8 cellular contexts compared by ENCODE assay signal in the genomic region with DNA sequence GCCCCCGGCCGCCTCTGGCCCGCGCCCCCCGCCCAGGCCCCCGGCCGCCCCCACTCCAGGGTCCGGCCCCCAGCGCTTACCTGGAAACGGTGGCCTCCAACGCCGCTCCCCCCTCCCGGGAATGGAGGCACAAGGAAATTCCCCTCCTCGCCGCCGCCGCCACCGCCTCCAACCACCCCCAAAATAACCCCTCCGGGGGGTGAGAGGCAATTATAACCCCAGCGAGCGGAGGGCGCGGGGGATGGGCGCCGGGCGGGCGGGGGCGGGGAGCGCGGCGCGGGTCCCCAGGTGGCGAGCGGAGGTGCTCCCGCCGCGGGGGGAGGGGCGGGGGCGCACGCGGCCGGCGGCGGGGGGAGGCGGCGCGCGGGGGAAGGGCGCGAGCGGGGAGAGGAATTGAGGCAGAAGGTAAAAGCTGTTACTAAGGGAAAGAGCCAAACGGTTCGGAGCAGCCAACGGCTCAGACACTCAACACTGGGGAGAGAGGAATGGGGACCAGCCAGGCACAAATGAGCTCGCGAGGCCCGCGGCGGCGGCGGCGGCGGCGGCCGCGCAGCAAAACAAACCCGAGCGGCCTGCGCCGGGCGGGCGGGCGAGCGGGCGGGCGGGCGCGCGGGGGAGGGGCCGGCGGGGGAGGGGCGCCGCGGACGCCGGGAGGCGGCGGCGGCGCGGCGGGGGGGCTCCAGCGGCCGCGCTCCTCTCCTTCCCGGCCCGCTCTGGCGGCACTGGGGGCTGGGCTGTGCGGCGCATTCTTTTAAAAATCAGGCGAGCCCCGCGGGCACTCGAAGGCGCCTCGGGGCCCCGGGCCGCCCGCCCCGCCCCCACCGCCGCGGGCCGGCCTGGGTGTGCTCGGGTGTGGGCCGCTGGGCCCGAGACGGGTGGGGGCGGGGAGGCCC. TPM values are rescaled to one million over a fixed set of nuclear protein-coding genes. Genes with fewer than 3 reads are reported as not detected.
DNase-seq lines count a peak whose midpoint lies in the region; ATAC-seq and TF ChIP-seq lines count a peak whose summit lies in the region.

A gene (minus strand): TSS at position 442 of the 893 bp plus-strand sequence. CDS start 132,505 bp downstream, outside the sequence.

- POLR2A ChIA-PET in AG04449 (lab: Yijun Ruan, JAX), result interaction anchor here (0.7 to 2.5 kb wide), 3 partner anchors 9 to 163 kb away, joined by 3 to 11 read pairs (median 3); no protein-coding TSS in a partner anchor

- ATAC-seq in GM18907 (IDR thresholded peaks at IDR 0.05; ENCODE audit: unreplicated experiment), result peak; percentile 55
- ATAC-seq in HG03159 (IDR thresholded peaks at IDR 0.05; ENCODE audit: unreplicated experiment), result peak; percentile 49

- CTCF ChIA-PET in AG04449 (lab: Yijun Ruan, JAX), result interaction anchor here (1.1 to 2.3 kb wide), 4 partner anchors 147 to 1188 kb away, joined by 3 to 5 read pairs (median 5); no protein-coding TSS in a partner anchor

- H3K4me1 Mint-ChIP-seq in immature natural killer cell, result peaks cover 69 to 75% of the 10 kb centered on the region in 2 donors

- no peaks in the 10 kb centered on the region for H3K9me3 Mint-ChIP-seq in immature natural killer cell

- H3K27ac Mint-ChIP-seq in immature natural killer cell, result peak within 1 kb of the TSS; percentile 90 to 99 (median 98)

- H3K27ac ChIP-seq in caudate nucleus (ENCODE audit: low read depth, low read length), result peak within 1 kb of the TSS; percentile 93

- H3K4me3 Mint-ChIP-seq in immature natural killer cell, result peak within 1 kb of the TSS; percentile 91 to 100 (median 97)

- DNase-seq in AG04449 (ENCODE audit: low read depth, low spot score), result peak; percentile 57
- DNase-seq in NCI-H226, result peak; percentile 80
- DNase-seq in activated CD4-positive, CD25-positive, alpha-beta regulatory T cell (lab: John Stamatoyannopoulos, UW), result peak; percentile 64 to 79 (median 72)
- peak; percentile 5 to 94 (median 86) for DNase-seq in caudate nucleus (lab: John Stamatoyannopoulos, UW)
- peak; percentile 90 to 92 (median 90) for DNase-seq in immature natural killer cell
- DNase-seq in smooth muscle cell of the brain vasculature (ENCODE audit: low read depth, low spot score), result peak; percentile 86

- H3K36me3 Mint-ChIP-seq in immature natural killer cell, result peaks cover 0 to 5% (median 0%) of the 10 kb centered on the region in 3 donors

- H3K27me3 Mint-ChIP-seq in immature natural killer cell (ENCODE audit: low read depth in 3 of 3), result peaks cover 14 to 35% (median 24%) of the 10 kb centered on the region in 3 donors

- peak within 1 kb of the TSS; percentile 90 for H3K4me3 ChIP-seq in AG04449 (ENCODE audit: low read depth, low read length)

- TF ChIP-seq CTCF in AG04449 (IDR thresholded peaks at IDR 0.05; ENCODE audit: insufficient read depth, low read length, missing control alignments), result no peak

RNA-seq across cellular contexts. Expression of the gene that starts here (rescaled TPM):
- polyA plus RNA-seq in immature natural killer cell, result 10 to 100 TPM; 12.1 to 19.4 (median 13.0) TPM

Comparison
In these comparisons a context has a peak if more than half of its experiments do, and no peak if none do; other contexts are left out.
1. Peak in every context shown above with its lines: DNase-seq, ATAC-seq, H3K4me3 ChIP-seq and H3K27ac ChIP-seq.